In the genomic region with DNA sequence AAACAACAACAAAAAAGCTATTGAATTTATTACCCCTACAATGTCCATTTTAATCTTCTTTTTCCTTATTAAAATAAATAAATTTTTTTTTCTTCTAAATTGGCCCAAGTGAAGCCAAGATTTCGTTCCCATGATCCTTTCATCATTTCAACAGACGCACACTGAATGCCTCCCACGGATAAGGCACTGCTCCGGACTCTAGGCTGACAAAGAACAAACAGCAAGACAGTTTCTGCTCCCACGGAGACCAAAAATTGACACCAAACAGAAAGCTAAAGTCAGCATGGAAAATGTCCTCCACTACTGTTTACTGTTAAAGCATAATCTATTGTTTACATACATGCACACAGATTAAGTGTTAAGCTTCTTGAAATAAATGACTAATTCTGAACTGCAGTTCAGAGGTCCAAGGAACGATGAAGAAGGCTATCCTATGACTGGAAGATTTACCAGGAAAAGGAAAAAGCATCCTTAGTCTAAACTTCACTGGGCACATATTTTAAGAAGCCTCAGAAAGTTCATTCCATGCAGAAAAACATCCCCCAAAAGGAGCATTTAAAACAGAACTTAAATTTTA, we compare ENCODE assay signal across 22 cellular contexts.
"Had no signal": no experiment of that assay in that cellular context is flagged by ENCODE, and none has a peak within 500 bp of the region (broad histone marks: within the 10 kb centered on the region; RNA-seq: fewer than 3 reads in every experiment).

No MANE protein-coding gene starts in this region.

- H3K4me1 Mint-ChIP-seq: activated CD4-positive, alpha-beta memory T cell treated with anti-CD3 and anti-CD28 coated beads, Interleukin-2, amount 10 ng/mL, durations not matched to agents 7 days and 5 days had no signal

- H3K9me3 ChIP-seq: right lobe of liver, tibial artery had no signal

- H3K9me3 Mint-ChIP-seq: natural killer cell treated with Interleukin-12 subunit alpha and Interleukin-12 subunit beta and Interleukin-15 and Interleukin-18, amount 100 ng/mL, for 72 hours; stimulated activated naive CD8-positive, alpha-beta T cell treated with anti-CD3 and anti-CD28 coated beads, Interleukin-15, Interleukin-2, amounts not matched to agents 100 ng/mL and 50 ng/mL, for 24 hours had no signal

- H3K4me1 ChIP-seq: left ventricle myocardium inferior, right lobe of liver, tibial artery had no signal

- H3K4me3 Mint-ChIP-seq: activated CD4-positive, alpha-beta memory T cell treated with anti-CD3 and anti-CD28 coated beads, Interleukin-2, amount 10 ng/mL, durations not matched to agents 7 days and 5 days; activated naive CD8-positive, alpha-beta T cell treated with anti-CD3 and anti-CD28 coated beads, Interleukin-2, amount 50 U/mL, for 24 hours; activated T-helper 1 cell treated with anti-CD3 and anti-CD28 coated beads, Interleukin-12 subunit alpha, Interleukin-12 subunit beta, Interleukin-2, Interleukin-4 antibody, amounts not matched to agents 30 ng/mL and 10 ng/mL and 1 ng/mL, durations not matched to agents 14 hours and 24 hours and 36 hours; natural killer cell treated with Interleukin-12 subunit alpha and Interleukin-12 subunit beta and Interleukin-15 and Interleukin-18, amount 100 ng/mL, for 72 hours; stimulated activated naive CD8-positive, alpha-beta T cell treated with anti-CD3 and anti-CD28 coated beads, Interleukin-15, Interleukin-2, amounts not matched to agents 100 ng/mL and 50 ng/mL, for 24 hours had no signal

- H3K4me3 ChIP-seq: coronary artery, left ventricle myocardium inferior, right lobe of liver, spleen, tibial artery had no signal

- H3K36me3 Mint-ChIP-seq: natural killer cell treated with Interleukin-12 subunit alpha and Interleukin-12 subunit beta and Interleukin-15 and Interleukin-18, amount 100 ng/mL, for 72 hours had no signal

- H3K27ac ChIP-seq: coronary artery, epithelial cell of prostate, left ventricle myocardium inferior, right lobe of liver, tibial artery had no signal

- FAIRE-seq: bronchial epithelial cell had no signal

- H3K27me3 ChIP-seq: right lobe of liver, spleen, tibial artery had no signal

- ATAC-seq: activated naive CD8-positive, alpha-beta T cell treated with anti-CD3 and anti-CD28 coated beads, Interleukin-2, amount 50 U/mL, for 24 hours; right lobe of liver; SK-N-SH treated with all-trans-retinoic acid at 6 μM for 48 hours had no signal

- DNase-seq: activated CD4-positive, alpha-beta memory T cell treated with anti-CD3 and anti-CD28 coated beads, Interleukin-2, amount 10 ng/mL, durations not matched to agents 7 days and 5 days; activated CD4-positive, alpha-beta T cell treated with anti-CD3 and anti-CD28 coated beads for 48 hours; activated gamma-delta T cell; activated naive CD4-positive, alpha-beta T cell treated with anti-CD3 and anti-CD28 coated beads, Interleukin-2, amount 50 U/mL, for 16 hours; activated naive CD8-positive, alpha-beta T cell treated with anti-CD3 and anti-CD28 coated beads, Interleukin-2, amount 50 U/mL, for 24 hours; aorta; foreskin fibroblast; left ventricle myocardium inferior; mammary epithelial cell; nucleus accumbens; right lobe of liver; spleen; stimulated activated CD4-positive, alpha-beta T cell treated with anti-CD3 and anti-CD28 coated beads, Interleukin-4, amount 100 ng/mL, for 24 hours; substantia nigra; tibial artery had no signal

- H3K36me3 ChIP-seq: left ventricle myocardium inferior, right lobe of liver, spleen, tibial artery had no signal

- H3K27ac Mint-ChIP-seq: activated CD4-positive, alpha-beta memory T cell treated with anti-CD3 and anti-CD28 coated beads, Interleukin-2, amount 10 ng/mL, durations not matched to agents 7 days and 5 days; activated naive CD8-positive, alpha-beta T cell treated with anti-CD3 and anti-CD28 coated beads, Interleukin-2, amount 50 U/mL, for 24 hours; activated T-helper 1 cell treated with anti-CD3 and anti-CD28 coated beads, Interleukin-12 subunit alpha, Interleukin-12 subunit beta, Interleukin-2, Interleukin-4 antibody, amounts not matched to agents 30 ng/mL and 10 ng/mL and 1 ng/mL, durations not matched to agents 14 hours and 24 hours and 36 hours; natural killer cell treated with Interleukin-12 subunit alpha and Interleukin-12 subunit beta and Interleukin-15 and Interleukin-18, amount 100 ng/mL, for 72 hours; stimulated activated naive CD8-positive, alpha-beta T cell treated with anti-CD3 and anti-CD28 coated beads, Interleukin-15, Interleukin-2, amounts not matched to agents 100 ng/mL and 50 ng/mL, for 24 hours had no signal
